ENCODE assay signal across 18 cellular contexts in the genomic region with DNA sequence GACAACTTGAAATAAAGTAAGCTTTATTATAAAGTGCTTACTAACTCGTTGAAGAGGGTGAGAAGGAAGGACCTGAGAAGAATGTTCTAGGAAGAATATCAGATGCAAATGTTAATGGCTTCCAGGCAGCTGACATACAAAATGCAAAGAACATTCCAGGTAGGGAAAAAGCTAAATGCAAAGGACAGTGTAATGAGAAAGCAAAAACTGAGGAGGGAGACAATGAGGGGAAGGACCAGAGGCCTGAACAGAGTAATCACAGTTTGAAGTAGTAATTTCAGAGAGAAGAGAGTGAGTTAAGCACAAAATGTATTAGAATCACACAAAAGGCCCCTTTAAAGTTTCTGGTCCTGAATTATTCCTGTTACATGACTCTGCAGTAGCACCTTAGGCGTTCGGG.
DNase-seq lines count a peak whose midpoint lies in the region; ATAC-seq, FAIRE-seq and TF ChIP-seq lines count a peak whose summit lies in the region.
"Had no signal": no experiment of that assay in that cellular context is flagged by ENCODE, and none has a peak within 500 bp of the region (broad histone marks: within the 10 kb centered on the region; RNA-seq: fewer than 3 reads in every experiment).

No MANE protein-coding gene starts in this region.

- H3K4ac ChIP-seq in H9 (ENCODE audit: low read depth, low read length) (no peak overlapping the region), H1 (replicated peaks; ENCODE audit: insufficient read length, low read depth, low read length) (no peak overlapping the region), mesendoderm (ENCODE audit: low read depth, low read length) (no peak overlapping the region)

- no peak for TF ChIP-seq POLR2A in H1 (IDR thresholded peaks at IDR 0.05; ENCODE audit: control extremely low read depth in 1 of 2, low read depth in 2 of 2, low read length in 2 of 2)

- H3K23ac ChIP-seq in H9 (ENCODE audit: insufficient read length, low read depth, low read length) (no peak overlapping the region), H1 (ENCODE audit: insufficient read length) (no peak overlapping the region), mesendoderm (ENCODE audit: low read length) (no peak overlapping the region)

- H3K79me2 ChIP-seq in H9 (ENCODE audit: insufficient read depth, low read length) (no peaks in the 10 kb centered on the region), H1 (ENCODE audit: control insufficient read depth in 1 of 2, insufficient read depth in 2 of 2, low read length in 2 of 2) (no peaks in the 10 kb centered on the region), mesendoderm (ENCODE audit: control insufficient read depth, insufficient read depth, low read length) (no peaks in the 10 kb centered on the region)

- H3T11ph ChIP-seq in H9 (ENCODE audit: low read length) = no peak overlapping the region

- FAIRE-seq in H1 (lab: Jason Lieb, UNC) = no peak
- FAIRE-seq: GM12878 had no signal

- no peak overlapping the region for H3K27ac ChIP-seq in H9 (ENCODE audit: insufficient read length, low read depth, low read length)
- H3K27ac ChIP-seq in H1 (ENCODE audit: low read depth, low read length) = no peak overlapping the region
- no peak overlapping the region for H3K27ac ChIP-seq in mesendoderm (ENCODE audit: low read depth, low read length)
- H3K27ac ChIP-seq: BLaER1 treated with 17β-estradiol and CSF1 and Interleukin-3, amounts not matched to agents 10 nM and 100 nM; HL-60 had no signal

- H3K9me3 ChIP-seq in H9 (ENCODE audit: control insufficient read depth, low read depth, low read length) = no peaks in the 10 kb centered on the region
- no peaks in the 10 kb centered on the region for H3K9me3 ChIP-seq in H1 (ENCODE audit: insufficient read depth in 2 of 2, low read depth in 1 of 2, low read length in 1 of 2)
- H3K9me3 ChIP-seq: BLaER1 treated with 17β-estradiol and CSF1 and Interleukin-3, amounts not matched to agents 10 nM and 100 nM had no signal

- H3K27ac Mint-ChIP-seq in H9 = peak overlapping the region in 2 of 3 experiments; percentile 3 to 67; a peak in 3 of 7 replicates
- H3K27ac Mint-ChIP-seq in progenitor cell of endocrine pancreas = peak overlapping the region; percentile 36
- H3K27ac Mint-ChIP-seq in endothelial cell (ENCODE audit: unreplicated experiment) = no peak overlapping the region
- H3K27ac Mint-ChIP-seq: B cell; CD8-positive, alpha-beta T cell had no signal

- H3K14ac ChIP-seq in H9 (ENCODE audit: insufficient read depth, low read length) (no peak overlapping the region), H1 (ENCODE audit: insufficient read length) (no peak overlapping the region)

- no peak for DNase-seq in H9
- no peak for DNase-seq in H1 (ENCODE audit: low read depth in 1 of 2, low spot score in 2 of 2)
- peak; percentile 22 for DNase-seq in mesendoderm
- DNase-seq in progenitor cell of endocrine pancreas (ENCODE audit: low spot score, unreplicated experiment) = no peak
- DNase-seq in endothelial cell (ENCODE audit: low spot score) = no peak
- no peak for DNase-seq in NCI-H2171 treated with DMSO at 0.1 percent for 48 hours (lab: John Stamatoyannopoulos, UW)
- no peak for DNase-seq in NCI-H1694 (lab: John Stamatoyannopoulos, UW)
- DNase-seq: Calu3; CD8-positive, alpha-beta T cell; DMS79 treated with DMSO at 0.1 percent for 48 hours; GF-D8; GOT3; HCEC 1CT had no signal

- H2BK20ac ChIP-seq in H9 (ENCODE audit: low read depth, low read length, poor library complexity, severe bottlenecking) (no peak overlapping the region), H1 (ENCODE audit: low read length) (no peak overlapping the region)

- H3K27me3 Mint-ChIP-seq in H9 (ENCODE audit: low read depth) (no peaks in the 10 kb centered on the region), progenitor cell of endocrine pancreas (no peaks in the 10 kb centered on the region), endothelial cell (ENCODE audit: unreplicated experiment) (no peaks in the 10 kb centered on the region)
- H3K27me3 Mint-ChIP-seq: B cell had no signal

- TF ChIP-seq EP300 in H1 (IDR thresholded peaks at IDR 0.05; ENCODE audit: borderline replicate concordance in 1 of 2, low read depth in 2 of 2, low read length in 2 of 2) = no peak

- H4K5ac ChIP-seq in H9 (ENCODE audit: insufficient read length, low read depth, low read length) (no peak overlapping the region), H1 (ENCODE audit: insufficient read length, low read depth, low read length) (no peak overlapping the region), mesendoderm (ENCODE audit: low read length) (no peak overlapping the region)

- no peak overlapping the region for H4K8ac ChIP-seq in H9 (replicated peaks; ENCODE audit: insufficient read length, low read depth, low read length)
- H4K8ac ChIP-seq in H1 (ENCODE audit: extremely low read depth, insufficient read depth, low read length) = no peak overlapping the region
- H4K8ac ChIP-seq in mesendoderm (ENCODE audit: low read depth, low read length) = no peak overlapping the region

- H3K36me3 Mint-ChIP-seq in H9 (ENCODE audit: insufficient read depth in 1 of 3, low read depth in 3 of 3) (no peaks in the 10 kb centered on the region), progenitor cell of endocrine pancreas (ENCODE audit: insufficient read depth) (no peaks in the 10 kb centered on the region), endothelial cell (ENCODE audit: low read depth, unreplicated experiment) (no peaks in the 10 kb centered on the region)
- H3K36me3 Mint-ChIP-seq: CD8-positive, alpha-beta T cell had no signal

- no peak for TF ChIP-seq RAD21 in H1 (IDR thresholded peaks at IDR 0.05 in 1 of 2, conservative IDR thresholded peaks at IDR 0.05 in 1 of 2; ENCODE audit: low read depth in 2 of 2, low read length in 2 of 2)

- no peak overlapping the region for H2BK120ac ChIP-seq in H9 (ENCODE audit: low read depth, low read length, poor library complexity, severe bottlenecking)
- H2BK120ac ChIP-seq in H1 (replicated peaks; ENCODE audit: low read depth, low read length) = no peak overlapping the region
- no peak overlapping the region for H2BK120ac ChIP-seq in mesendoderm (ENCODE audit: low read depth, low read length)

- no CpG with 5 or more reads among the region's 3 CpGs for WGBS in H9 (ENCODE audit: extremely low coverage, insufficient read length, low lambda C conversion rate)
- 87% methylated on average over 3 of the region's 3 CpGs; no CpG with 5 or more reads in 1 of the 2 experiments for WGBS in H1 (ENCODE audit: extremely low coverage in 1 of 2, insufficient coverage in 1 of 2, insufficient read length in 1 of 2, insufficient replicate concordance in 2 of 2, low coverage in 1 of 2, low lambda C conversion rate in 2 of 2, missing lambda C conversion rate in 1 of 2), 2 experiments
- no CpG with 5 or more reads among the region's 3 CpGs for WGBS in mesendoderm (ENCODE audit: extremely low coverage, insufficient coverage, low lambda C conversion rate)

- H2AK5ac ChIP-seq in H9 (ENCODE audit: insufficient read length, low read length) = no peak overlapping the region
- H2AK5ac ChIP-seq in H1 (ENCODE audit: low read depth, low read length) = no peak overlapping the region
- H2AK5ac ChIP-seq in mesendoderm (ENCODE audit: low read length) = no peak overlapping the region

- H3K23me2 ChIP-seq in H9 (ENCODE audit: insufficient read length, low read depth, low read length, poor library complexity, severe bottlenecking) = no peaks in the 10 kb centered on the region
- H3K23me2 ChIP-seq in H1 (ENCODE audit: low read depth, low read length) = no peaks in the 10 kb centered on the region

- H3K4me1 Mint-ChIP-seq in H9 = peaks cover 6 to 7% of the 10 kb centered on the region in 2 experiments
- H3K4me1 Mint-ChIP-seq in progenitor cell of endocrine pancreas (ENCODE audit: low read depth) = peaks cover 1% of the 10 kb centered on the region
- H3K4me1 Mint-ChIP-seq in endothelial cell (ENCODE audit: unreplicated experiment) = no peaks in the 10 kb centered on the region
- H3K4me1 Mint-ChIP-seq: B cell had no signal

- CTCF ChIA-PET in H1 (lab: Charles Lee; ENCODE audit: partially characterized antibody) = interaction anchor here (0.6 to 1.7 kb wide), 3 partner anchors 29 to 204 kb away, joined by 3 to 7 read pairs (median 3); no protein-coding TSS in a partner anchor

- H3K79me1 ChIP-seq in H9 (ENCODE audit: insufficient read depth, low read depth, low read length, poor library complexity, severe bottlenecking) (no peaks in the 10 kb centered on the region), H1 (ENCODE audit: low read depth, low read length) (no peaks in the 10 kb centered on the region), mesendoderm (ENCODE audit: low read length) (no peaks in the 10 kb centered on the region)

- H2BK12ac ChIP-seq in H9 (ENCODE audit: insufficient read length, low read depth, low read length) = no peak overlapping the region
- H2BK12ac ChIP-seq in H1 (ENCODE audit: low read depth, low read length) = no peak overlapping the region

- no peak overlapping the region for H4K91ac ChIP-seq in H9 (ENCODE audit: insufficient read length, low read depth, low read length)
- no peak overlapping the region for H4K91ac ChIP-seq in H1 (replicated peaks; ENCODE audit: insufficient read length, low read length)

- no peak overlapping the region for H3K4me3 ChIP-seq in H1 (ENCODE audit: extremely low read depth in 1 of 4, insufficient read depth in 2 of 4, low read depth in 3 of 4, low read length in 4 of 4)
- no peak overlapping the region for H3K4me3 ChIP-seq in mesendoderm (ENCODE audit: low read length)
- H3K4me3 ChIP-seq: BLaER1 treated with 17β-estradiol and CSF1 and Interleukin-3, amounts not matched to agents 10 nM and 100 nM; GM12878 had no signal

- no peaks in the 10 kb centered on the region for H4K20me1 ChIP-seq in H9 (ENCODE audit: control insufficient read depth, insufficient read depth, insufficient read length)
- no peaks in the 10 kb centered on the region for H4K20me1 ChIP-seq in H1 (replicated peaks in 1 of 2; ENCODE audit: control insufficient read depth in 1 of 2, insufficient read depth in 2 of 2, low read length in 2 of 2)
- H4K20me1 ChIP-seq: BLaER1 treated with 17β-estradiol and CSF1 and Interleukin-3, amounts not matched to agents 10 nM and 100 nM had no signal

- no peaks in the 10 kb centered on the region for H3K4me1 ChIP-seq in H9 (ENCODE audit: insufficient read depth, low read length)
- H3K4me1 ChIP-seq in H1 (replicated peaks in 1 of 4; ENCODE audit: control insufficient read depth in 3 of 4, insufficient read depth in 4 of 4, low read length in 3 of 4) = no peaks in the 10 kb centered on the region
- no peaks in the 10 kb centered on the region for H3K4me1 ChIP-seq in mesendoderm (ENCODE audit: control insufficient read depth, low read depth, low read length)
- H3K4me1 ChIP-seq: BLaER1 treated with 17β-estradiol and CSF1 and Interleukin-3, amounts not matched to agents 10 nM and 100 nM had no signal

- no peak overlapping the region for H3K18ac ChIP-seq in H9 (ENCODE audit: insufficient read length, low read depth, low read length)
- no peak overlapping the region for H3K18ac ChIP-seq in H1 (ENCODE audit: extremely low read depth, low read length)
- H3K18ac ChIP-seq in mesendoderm (ENCODE audit: low read length) = no peak overlapping the region

- no peak overlapping the region for H3K4me3 Mint-ChIP-seq in H9
- no peak overlapping the region for H3K4me3 Mint-ChIP-seq in progenitor cell of endocrine pancreas (ENCODE audit: low read depth)
- no peak overlapping the region for H3K4me3 Mint-ChIP-seq in endothelial cell (ENCODE audit: unreplicated experiment)
- H3K4me3 Mint-ChIP-seq: B cell; CD8-positive, alpha-beta T cell had no signal

- H2BK15ac ChIP-seq in H9 (ENCODE audit: low read depth, low read length) (no peak overlapping the region), H1 (ENCODE audit: low read length) (no peak overlapping the region), mesendoderm (replicated peaks; ENCODE audit: low read depth) (no peak overlapping the region)

- H3K4me2 ChIP-seq in H9 (ENCODE audit: insufficient read depth, insufficient read length, low read length) = no peak overlapping the region
- no peak overlapping the region for H3K4me2 ChIP-seq in H1 (ENCODE audit: insufficient read depth in 1 of 2, low read depth in 2 of 2, low read length in 2 of 2)
- H3K4me2 ChIP-seq in mesendoderm (ENCODE audit: low read length) = no peak overlapping the region
- H3K4me2 ChIP-seq: BLaER1 treated with 17β-estradiol and CSF1 and Interleukin-3, amounts not matched to agents 10 nM and 100 nM had no signal

- ATAC-seq in GM21367 (IDR thresholded peaks at IDR 0.05; ENCODE audit: unreplicated experiment) = no peak
- ATAC-seq: CD8-positive, alpha-beta T cell; GM12878 had no signal

- H3K9ac ChIP-seq in H9 (ENCODE audit: extremely low read depth, insufficient read length, low read length) (no peak overlapping the region), H1 (replicated peaks in 1 of 4; ENCODE audit: extremely low read depth in 1 of 4, low read depth in 3 of 4, low read length in 3 of 4) (no peak overlapping the region), mesendoderm (ENCODE audit: low read length) (no peak overlapping the region)
- H3K9ac ChIP-seq: BLaER1 treated with 17β-estradiol and CSF1 and Interleukin-3, amounts not matched to agents 10 nM and 100 nM had no signal

- H3K36me3 ChIP-seq in H1 (ENCODE audit: control insufficient read depth in 2 of 4, insufficient read depth in 4 of 4, low read length in 3 of 4) = no peaks in the 10 kb centered on the region
- H3K36me3 ChIP-seq in mesendoderm (ENCODE audit: control insufficient read depth, insufficient read depth, low read length) = no peaks in the 10 kb centered on the region
- H3K36me3 ChIP-seq: BLaER1 treated with 17β-estradiol and CSF1 and Interleukin-3, amounts not matched to agents 10 nM and 100 nM had no signal

- H2AFZ ChIP-seq in H9 (ENCODE audit: low read length) = peak overlapping the region; percentile 16
- H2AFZ ChIP-seq in H1 (ENCODE audit: low read length) = peak overlapping the region; percentile 72

- POLR2A ChIA-PET in H1 (lab: Charles Lee; ENCODE audit: partially characterized antibody) = no interaction called here

- TF ChIP-seq CTCF in H9 (conservative IDR thresholded peaks at IDR 0.05) (no peak; the same call in 2 of the 3 replicates), H1 (IDR thresholded peaks at IDR 0.05; ENCODE audit: control extremely low read depth in 1 of 3, insufficient read depth in 1 of 3, low read depth in 1 of 3, low read length in 3 of 3) (no peak), progenitor cell of endocrine pancreas (IDR thresholded peaks at IDR 0.05; ENCODE audit: unreplicated experiment) (no peak), endothelial cell (IDR thresholded peaks at IDR 0.05; ENCODE audit: unreplicated experiment) (no peak)

- H3K9me3 Mint-ChIP-seq in H9 (no peaks in the 10 kb centered on the region), progenitor cell of endocrine pancreas (ENCODE audit: low read depth) (no peaks in the 10 kb centered on the region), endothelial cell (ENCODE audit: unreplicated experiment) (no peaks in the 10 kb centered on the region)

- H3K56ac ChIP-seq in H9 (ENCODE audit: insufficient read length, low read depth, low read length) (no peak overlapping the region), H1 (replicated peaks; ENCODE audit: insufficient read length, low read depth, low read length) (no peak overlapping the region), mesendoderm (ENCODE audit: low read length) (no peak overlapping the region)

- H3K27me3 ChIP-seq in H9 (ENCODE audit: insufficient read depth, low read length) = no peaks in the 10 kb centered on the region
- H3K27me3 ChIP-seq in H1 (replicated peaks in 1 of 4; ENCODE audit: control insufficient read depth in 3 of 4, extremely low read depth in 1 of 4, insufficient read depth in 3 of 4, low read length in 3 of 4) = peaks cover 0 to 1% (median 0%) of the 10 kb centered on the region in 4 experiments; a peak in 1 of 7 replicates
- H3K27me3 ChIP-seq in mesendoderm (ENCODE audit: insufficient read depth, low read length, poor library complexity) = no peaks in the 10 kb centered on the region
- H3K27me3 ChIP-seq: BLaER1 treated with 17β-estradiol and CSF1 and Interleukin-3, amounts not matched to agents 10 nM and 100 nM had no signal

- H2BK5ac ChIP-seq in H9 (ENCODE audit: insufficient read length, low read length) (no peak overlapping the region), H1 (ENCODE audit: low read depth, low read length) (no peak overlapping the region), mesendoderm (ENCODE audit: low read length) (no peak overlapping the region)
